In the genomic region with DNA sequence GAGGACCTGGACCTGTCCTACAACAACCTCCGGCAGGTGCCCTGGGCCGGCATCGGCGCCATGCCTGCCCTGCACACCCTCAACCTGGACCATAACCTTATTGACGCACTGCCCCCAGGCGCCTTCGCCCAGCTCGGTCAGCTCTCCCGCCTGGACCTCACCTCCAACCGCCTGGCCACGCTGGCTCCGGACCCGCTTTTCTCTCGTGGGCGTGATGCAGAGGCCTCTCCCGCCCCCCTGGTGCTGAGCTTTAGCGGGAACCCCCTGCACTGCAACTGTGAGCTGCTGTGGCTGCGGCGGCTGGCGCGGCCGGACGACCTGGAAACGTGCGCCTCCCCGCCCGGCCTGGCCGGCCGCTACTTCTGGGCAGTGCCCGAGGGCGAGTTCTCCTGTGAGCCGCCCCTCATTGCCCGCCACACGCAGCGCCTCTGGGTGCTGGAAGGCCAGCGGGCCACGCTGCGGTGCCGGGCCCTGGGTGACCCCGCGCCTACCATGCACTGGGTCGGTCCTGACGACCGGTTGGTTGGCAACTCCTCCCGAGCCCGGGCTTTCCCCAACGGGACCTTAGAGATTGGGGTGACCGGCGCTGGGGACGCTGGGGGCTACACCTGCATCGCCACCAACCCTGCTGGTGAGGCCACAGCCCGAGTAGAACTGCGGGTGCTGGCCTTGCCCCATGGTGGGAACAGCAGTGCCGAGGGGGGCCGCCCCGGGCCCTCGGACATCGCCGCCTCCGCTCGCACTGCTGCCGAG, we compare ENCODE assay signal across 9 cellular contexts. TPM values are rescaled to one million over a fixed set of nuclear protein-coding genes. Genes with fewer than 3 reads are reported as not detected.
DNase-seq lines count a peak whose midpoint lies in the region; ATAC-seq and TF ChIP-seq lines count a peak whose summit lies in the region.
"Had no signal": no experiment of that assay in that cellular context is flagged by ENCODE, and none has a peak within 500 bp of the region (broad histone marks: within the 10 kb centered on the region; RNA-seq: fewer than 3 reads in every experiment).

No MANE protein-coding gene starts in this region.

- H3K18ac ChIP-seq in mesenchymal stem cell (ENCODE audit: low read depth in 1 of 2, low read length in 2 of 2) = no peak overlapping the region

- H3K4me3 ChIP-seq in BLaER1 = peak overlapping the region; percentile 92
- H3K4me3 ChIP-seq in GM23338 = no peak overlapping the region
- no peak overlapping the region for H3K4me3 ChIP-seq in mesenchymal stem cell (ENCODE audit: insufficient read depth in 1 of 2, low read depth in 1 of 2, low read length in 2 of 2)

- H3K9ac ChIP-seq in BLaER1 (peak overlapping the region; percentile 95; the same call in 1 of the 2 replicates), mesenchymal stem cell (ENCODE audit: low read length) (no peak overlapping the region)

- no peaks in the 10 kb centered on the region for H3K79me2 ChIP-seq in GM23338 (replicated peaks; ENCODE audit: insufficient read depth)

- H4K91ac ChIP-seq in mesenchymal stem cell (ENCODE audit: low read length) = no peak overlapping the region

- no peaks in the 10 kb centered on the region for H3K9me2 ChIP-seq in GM23338 (ENCODE audit: insufficient read depth)

- no peak overlapping the region for H2BK15ac ChIP-seq in mesenchymal stem cell (ENCODE audit: low read depth, poor library complexity, severe bottlenecking)

- peaks cover 43% of the 10 kb centered on the region for H3K36me3 ChIP-seq in BLaER1
- H3K36me3 ChIP-seq in GM23338 (ENCODE audit: insufficient read depth) = no peaks in the 10 kb centered on the region
- peaks cover 0 to 57% of the 10 kb centered on the region in 2 experiments for H3K36me3 ChIP-seq in mesenchymal stem cell (ENCODE audit: control insufficient read depth in 1 of 2, insufficient read depth in 2 of 2, low read depth in 1 of 2, low read length in 2 of 2)
- H3K36me3 ChIP-seq: ascending aorta had no signal

- H3F3A ChIP-seq in GM23338 (replicated peaks; ENCODE audit: low read depth) = peaks cover 11% of the 10 kb centered on the region; the same call in 1 of the 2 replicates

- H3K27me3 ChIP-seq in BLaER1 = no peaks in the 10 kb centered on the region
- no peaks in the 10 kb centered on the region for H3K27me3 ChIP-seq in GM23338 (ENCODE audit: insufficient read depth)
- no peaks in the 10 kb centered on the region for H3K27me3 ChIP-seq in mesenchymal stem cell (ENCODE audit: control insufficient read depth in 1 of 2, insufficient read depth in 1 of 2, low read length in 2 of 2)
- H3K27me3 ChIP-seq: ascending aorta had no signal

- no peak overlapping the region for H3K14ac ChIP-seq in mesenchymal stem cell (ENCODE audit: low read length in 2 of 2)

- H4K8ac ChIP-seq in mesenchymal stem cell (ENCODE audit: low read length) = no peak overlapping the region

- no peak overlapping the region for H3K23ac ChIP-seq in mesenchymal stem cell (ENCODE audit: low read length in 2 of 2)

- no peak overlapping the region for H2BK12ac ChIP-seq in mesenchymal stem cell (ENCODE audit: low read length in 2 of 2)

- H3K9me3 Mint-ChIP-seq in GM23338 (no peaks in the 10 kb centered on the region), naive B cell (peaks cover 0 to 2% (median 0%) of the 10 kb centered on the region in 7 donors)
- H3K9me3 Mint-ChIP-seq in activated T-helper 2 cell treated with anti-CD3 and anti-CD28 coated beads, Interferon-gamma antibody, Interleukin-2, Interleukin-4, amounts not matched to agents 10 μg/mL and 5 μg/mL and 100 μg/mL, durations not matched to agents 14 hours and 24 hours and 36 hours = no peaks in the 10 kb centered on the region

- H3K4me1 Mint-ChIP-seq in GM23338 = peaks cover 13% of the 10 kb centered on the region
- peaks cover 3% of the 10 kb centered on the region for H3K4me1 Mint-ChIP-seq in activated T-helper 2 cell treated with anti-CD3 and anti-CD28 coated beads, Interferon-gamma antibody, Interleukin-2, Interleukin-4, amounts not matched to agents 10 μg/mL and 5 μg/mL and 100 μg/mL, durations not matched to agents 14 hours and 24 hours and 36 hours (ENCODE audit: low read depth)
- H3K4me1 Mint-ChIP-seq in naive B cell = peaks cover 4 to 12% (median 7%) of the 10 kb centered on the region in 3 donors

- H2AFZ ChIP-seq in GM23338 = no peak overlapping the region
- no peak overlapping the region for H2AFZ ChIP-seq in mesenchymal stem cell (ENCODE audit: low read depth, low read length)

- TF ChIP-seq CTCF in GM23338 (conservative IDR thresholded peaks at IDR 0.05; ENCODE audit: low read depth in 2 of 2) = no peak

- peak overlapping the region; percentile 81 for H3K4me3 Mint-ChIP-seq in GM23338
- H3K4me3 Mint-ChIP-seq in activated T-helper 2 cell treated with anti-CD3 and anti-CD28 coated beads, Interferon-gamma antibody, Interleukin-2, Interleukin-4, amounts not matched to agents 10 μg/mL and 5 μg/mL and 100 μg/mL, durations not matched to agents 14 hours and 24 hours and 36 hours (ENCODE audit: low read depth) = peak overlapping the region; percentile 83
- H3K4me3 Mint-ChIP-seq in naive B cell = peak overlapping the region; percentile 50 to 93 (median 72)

- H3K4me1 ChIP-seq in BLaER1 = peaks cover 78% of the 10 kb centered on the region
- H3K4me1 ChIP-seq in GM23338 (ENCODE audit: insufficient read depth) = peaks cover 11% of the 10 kb centered on the region
- peaks cover 28% of the 10 kb centered on the region for H3K4me1 ChIP-seq in mesenchymal stem cell (ENCODE audit: control insufficient read depth, insufficient read depth, low read depth, low read length)

- peaks cover 14% of the 10 kb centered on the region for H3K79me1 ChIP-seq in mesenchymal stem cell (replicated peaks; ENCODE audit: low read length, poor library complexity, severe bottlenecking)

- DNase-seq in GM23338 (ENCODE audit: low spot score) (no peak), naive B cell (no peak), mesenchymal stem cell (no peak), DMS 273 (lab: John Stamatoyannopoulos, UW; ENCODE audit: unreplicated experiment) (no peak)
- DNase-seq in activated T-helper 2 cell treated with anti-CD3 and anti-CD28 coated beads, Interferon-gamma antibody, Interleukin-2, Interleukin-4, amounts not matched to agents 10 μg/mL and 5 μg/mL and 100 μg/mL, durations not matched to agents 14 hours and 24 hours and 36 hours (ENCODE audit: low spot score) = no peak

- H3K27me3 Mint-ChIP-seq in GM23338 (ENCODE audit: insufficient read depth, low read depth, poor library complexity) (peaks cover 33% of the 10 kb centered on the region), naive B cell (no peaks in the 10 kb centered on the region)
- no peaks in the 10 kb centered on the region for H3K27me3 Mint-ChIP-seq in activated T-helper 2 cell treated with anti-CD3 and anti-CD28 coated beads, Interferon-gamma antibody, Interleukin-2, Interleukin-4, amounts not matched to agents 10 μg/mL and 5 μg/mL and 100 μg/mL, durations not matched to agents 14 hours and 24 hours and 36 hours (ENCODE audit: low read depth)

- H2AK5ac ChIP-seq in mesenchymal stem cell (ENCODE audit: low read length, severe bottlenecking) = no peak overlapping the region

- H3K9me3 ChIP-seq in BLaER1 (no peaks in the 10 kb centered on the region), mesenchymal stem cell (ENCODE audit: control insufficient read depth, low read length) (no peaks in the 10 kb centered on the region)
- H3K9me3 ChIP-seq: ascending aorta had no signal

- no peak for ATAC-seq in GM23338
- no peak for ATAC-seq in naive B cell (ENCODE audit: low read depth in 2 of 2)
- no peak for ATAC-seq in GM18502 (IDR thresholded peaks at IDR 0.05; ENCODE audit: poor library complexity, unreplicated experiment)
- ATAC-seq in GM19467 (IDR thresholded peaks at IDR 0.05; ENCODE audit: unreplicated experiment) = no peak

- peak overlapping the region; percentile 96; the same call in 1 of the 2 replicates for H3K27ac ChIP-seq in BLaER1
- 0 out of 2 replicates have a peak overlapping the region, but pooled peaks have one; percentile 39 for H3K27ac ChIP-seq in GM23338 (ENCODE audit: low read depth)
- no peak overlapping the region for H3K27ac ChIP-seq in mesenchymal stem cell (ENCODE audit: low read length, poor library complexity, severe bottlenecking)

- H3K36me3 Mint-ChIP-seq in GM23338 (ENCODE audit: low read depth) (peaks cover 2% of the 10 kb centered on the region), naive B cell (no peaks in the 10 kb centered on the region)
- no peaks in the 10 kb centered on the region for H3K36me3 Mint-ChIP-seq in activated T-helper 2 cell treated with anti-CD3 and anti-CD28 coated beads, Interferon-gamma antibody, Interleukin-2, Interleukin-4, amounts not matched to agents 10 μg/mL and 5 μg/mL and 100 μg/mL, durations not matched to agents 14 hours and 24 hours and 36 hours (ENCODE audit: low read depth)

- no peak overlapping the region for H2BK5ac ChIP-seq in mesenchymal stem cell (ENCODE audit: low read depth, low read length, poor library complexity, severe bottlenecking)

- H4K20me1 ChIP-seq in BLaER1 = peaks cover 49% of the 10 kb centered on the region
- no peaks in the 10 kb centered on the region for H4K20me1 ChIP-seq in GM23338 (replicated peaks; ENCODE audit: insufficient read depth)

- H2BK120ac ChIP-seq in mesenchymal stem cell (ENCODE audit: low read depth, low read length) = no peak overlapping the region

- H3K4ac ChIP-seq in mesenchymal stem cell (ENCODE audit: low read depth in 1 of 2, low read length in 2 of 2) = no peak overlapping the region

- H3K4me2 ChIP-seq in BLaER1 = peak overlapping the region; percentile 95
- peak overlapping the region; percentile 79; the same call in 1 of the 2 replicates for H3K4me2 ChIP-seq in GM23338
- H3K4me2 ChIP-seq in mesenchymal stem cell (ENCODE audit: low read length, poor library complexity, severe bottlenecking) = no peak overlapping the region

- intact Hi-C loops in activated T-helper 2 cell treated with anti-CD3 and anti-CD28 coated beads, Interferon-gamma antibody, Interleukin-2, Interleukin-4, amounts not matched to agents 10 μg/mL and 5 μg/mL and 100 μg/mL, durations not matched to agents 14 hours and 24 hours and 36 hours (cut with micrococcal nuclease) = no loop called here

- no peak overlapping the region for H3K27ac Mint-ChIP-seq in GM23338
- no peak overlapping the region for H3K27ac Mint-ChIP-seq in activated T-helper 2 cell treated with anti-CD3 and anti-CD28 coated beads, Interferon-gamma antibody, Interleukin-2, Interleukin-4, amounts not matched to agents 10 μg/mL and 5 μg/mL and 100 μg/mL, durations not matched to agents 14 hours and 24 hours and 36 hours
- H3K27ac Mint-ChIP-seq in naive B cell = peak overlapping the region in 1 of 6 donors; percentile 14

- 96% methylated on average over 62 of the region's 62 CpGs for WGBS in mesenchymal stem cell

RNA-seq across cellular contexts. Expression of a gene that starts 1.5 kb away (rescaled TPM):
- total RNA-seq in GM23338 (2014; rRNA removed; shearing (Covaris generic)) = 56.7 and 63.5 TPM in 2 replicates
- 9.8 and 11.1 TPM in 2 replicates for polyA plus RNA-seq in GM23338 (2016; fragmentation: Nextera tagmentation; extraction: Ambion mirVana)
- total RNA-seq in activated T-helper 2 cell treated with anti-CD3 and anti-CD28 coated beads, Interferon-gamma antibody, Interleukin-2, Interleukin-4, amounts not matched to agents 10 μg/mL and 5 μg/mL and 100 μg/mL, durations not matched to agents 14 hours and 24 hours and 36 hours = 48.9 and 50.3 TPM in 2 replicates
- polyA plus RNA-seq in naive B cell (ENCODE audit: low read depth in 6 of 6) = 1 to 10 TPM in 2 of 6 donors, under 1 TPM in 4; 0.19 to 1.7 (median 0.70) TPM
- 16.0 TPM for polyA plus RNA-seq in mesenchymal stem cell (2013, experiment 1 of 2)
- 15.3 TPM for polyA plus RNA-seq in mesenchymal stem cell (2013, experiment 2 of 2)

RNA-seq across cellular contexts. Expression of a gene that starts 15.1 kb away (rescaled TPM):
- 44.7 and 55.1 TPM in 2 replicates for total RNA-seq in GM23338 (2014; rRNA removed; shearing (Covaris generic))
- 27.7 and 27.8 TPM in 2 replicates for polyA plus RNA-seq in GM23338 (2016; fragmentation: Nextera tagmentation; extraction: Ambion mirVana)
- 27.5 and 27.8 TPM in 2 replicates for total RNA-seq in activated T-helper 2 cell treated with anti-CD3 and anti-CD28 coated beads, Interferon-gamma antibody, Interleukin-2, Interleukin-4, amounts not matched to agents 10 μg/mL and 5 μg/mL and 100 μg/mL, durations not matched to agents 14 hours and 24 hours and 36 hours
- polyA plus RNA-seq in naive B cell (ENCODE audit: low read depth in 6 of 6) = 10 to 100 TPM; 16.3 to 31.9 (median 19.3) TPM
- polyA plus RNA-seq in mesenchymal stem cell (2013, experiment 1 of 2) = 11.2 TPM
- 10.9 TPM for polyA plus RNA-seq in mesenchymal stem cell (2013, experiment 2 of 2)
